1 cellular context compared by ENCODE assay signal in genomic region chr11:11814614-11815452, GRCh38.
TF ChIP-seq lines count a peak whose summit lies in the region.

No MANE protein-coding gene starts in this region.

TF ChIP-seq in K562, 482 proteins besides CTCF, POLR2A, EP300 and RAD21 (continued from another document and continues in another):
- TF ChIP-seq ZBTB33 (CRISPR knock-in tag; IDR thresholded peaks at IDR 0.05) = no peak
- no peak for TF ChIP-seq GTF2B (IDR thresholded peaks at IDR 0.05; ENCODE audit: extremely low read depth, insufficient read length)
- no peak for TF ChIP-seq PML (IDR thresholded peaks at IDR 0.05; ENCODE audit: low read length)
- TF ChIP-seq LCOR (CRISPR knock-in tag; IDR thresholded peaks at IDR 0.05) = no peak
- peak; percentile 54; the same call in 1 of the 2 replicates for TF ChIP-seq THRA (IDR thresholded peaks at IDR 0.05)
- no peak for TF ChIP-seq CSDE1 (IDR thresholded peaks at IDR 0.05)
- TF ChIP-seq SFPQ (IDR thresholded peaks at IDR 0.05; ENCODE audit: low read depth, low read length) = no peak
- no peak for TF ChIP-seq BCLAF1 (IDR thresholded peaks at IDR 0.05; ENCODE audit: borderline replicate concordance in 1 of 2, control insufficient read depth in 1 of 2, low read depth in 2 of 2, low read length in 1 of 2)
- no peak for TF ChIP-seq SMC3 (conservative IDR thresholded peaks at IDR 0.05; ENCODE audit: insufficient read depth, low read depth, low read length)
- no peak for TF ChIP-seq ZBTB7A (IDR thresholded peaks at IDR 0.05; ENCODE audit: borderline replicate concordance, control insufficient read depth, low read depth, low read length)
- TF ChIP-seq TAL1 (IDR thresholded peaks at IDR 0.05) = 0 out of 2 replicates have a peak, but pooled peaks have one; percentile 6
- peak; percentile 36; the same call in 1 of the 2 replicates for TF ChIP-seq RNF2 (IDR thresholded peaks at IDR 0.05)
- no peak for TF ChIP-seq SLC30A9 (CRISPR knock-in tag; IDR thresholded peaks at IDR 0.05)
- TF ChIP-seq ZNF224 (CRISPR knock-in tag; IDR thresholded peaks at IDR 0.05) = no peak
- TF ChIP-seq RBM15 (IDR thresholded peaks at IDR 0.05; ENCODE audit: insufficient read depth, low read length) = no peak
- peak; percentile 46; the same call in 1 of the 2 replicates for TF ChIP-seq NFRKB (IDR thresholded peaks at IDR 0.05; ENCODE audit: low read depth)
- TF ChIP-seq HIVEP1 (CRISPR knock-in tag; IDR thresholded peaks at IDR 0.05) = no peak
- no peak for TF ChIP-seq PHF20 (IDR thresholded peaks at IDR 0.05; ENCODE audit: partially characterized antibody)
- TF ChIP-seq ZNF696 (CRISPR knock-in tag; conservative IDR thresholded peaks at IDR 0.05) = no peak
- no peak for TF ChIP-seq HNRNPK (IDR thresholded peaks at IDR 0.05; ENCODE audit: low read depth, low read length, poor library complexity, severe bottlenecking)
- TF ChIP-seq POU5F1 (IDR thresholded peaks at IDR 0.05; ENCODE audit: borderline replicate concordance, low read depth, low read length, partially characterized antibody) = no peak
- no peak for TF ChIP-seq TAF1 (IDR thresholded peaks at IDR 0.05; ENCODE audit: control insufficient read depth, extremely low read depth, insufficient read depth, low read length, severe bottlenecking)
- no peak for TF ChIP-seq CBX2 (IDR thresholded peaks at IDR 0.05; ENCODE audit: insufficient read depth, low read length, poor library complexity, severe bottlenecking)
- TF ChIP-seq SMARCA4 (IDR thresholded peaks at IDR 0.05) = 0 out of 2 replicates have a peak, but pooled peaks have one; percentile 15
- TF ChIP-seq ZNF444 (CRISPR knock-in tag; IDR thresholded peaks at IDR 0.05) = no peak
- TF ChIP-seq ZBTB2 (IDR thresholded peaks at IDR 0.05) = no peak
- TF ChIP-seq PTRF (tag; IDR thresholded peaks at IDR 0.05) = no peak
- TF ChIP-seq TCF7 (IDR thresholded peaks at IDR 0.05; ENCODE audit: borderline replicate concordance) = no peak
- TF ChIP-seq ADNP (tag; IDR thresholded peaks at IDR 0.05) = no peak
- peak; percentile 54; the same call in 1 of the 2 replicates for TF ChIP-seq ZBTB40 (IDR thresholded peaks at IDR 0.05)
- no peak for TF ChIP-seq ZBTB40 (CRISPR knock-in tag; IDR thresholded peaks at IDR 0.05)
- no peak for TF ChIP-seq ZNF511 (CRISPR knock-in tag; IDR thresholded peaks at IDR 0.05)
- TF ChIP-seq MYNN (IDR thresholded peaks at IDR 0.05) = no peak
- no peak for TF ChIP-seq MYNN (CRISPR knock-in tag; IDR thresholded peaks at IDR 0.05)
